In genomic region chr6:2531426-2532208, GRCh38 we compare ENCODE assay signal across 15 cellular contexts.
DNase-seq lines count a peak whose midpoint lies in the region; ATAC-seq and TF ChIP-seq lines count a peak whose summit lies in the region.
"Had no signal": no experiment of that assay in that cellular context is flagged by ENCODE, and none has a peak within 500 bp of the region (broad histone marks: within the 10 kb centered on the region; RNA-seq: fewer than 3 reads in every experiment).

No MANE protein-coding gene starts in this region.

- no peaks in the 10 kb centered on the region for H3K4me1 Mint-ChIP-seq in Calu3 (ENCODE audit: low read depth, unreplicated experiment)
- H3K4me1 Mint-ChIP-seq: memory B cell had no signal

- CTCF ChIA-PET in PC-9 (lab: Charles Lee) (no interaction called here), Calu3 (lab: Charles Lee) (interaction anchor here (0.8 kb wide), 1 partner anchor 14 kb away, joined by 3 read pairs; no protein-coding TSS in a partner anchor)

- H3K9me3 Mint-ChIP-seq in Calu3 (ENCODE audit: low read depth, unreplicated experiment) = peaks cover 7% of the 10 kb centered on the region

- no peak overlapping the region for H3K4me2 ChIP-seq in Loucy (ENCODE audit: low read depth, low read length, poor library complexity, severe bottlenecking)
- no peak overlapping the region for H3K4me2 ChIP-seq in PC-9

- H3K4me1 ChIP-seq in Loucy (ENCODE audit: insufficient read depth, low read length, poor library complexity, severe bottlenecking) (peaks cover 36% of the 10 kb centered on the region), PC-9 (replicated peaks; ENCODE audit: insufficient read depth) (no peaks in the 10 kb centered on the region)
- H3K4me1 ChIP-seq: HAP-1, testis had no signal

- H3K4me3 ChIP-seq in Loucy (ENCODE audit: low read length, poor library complexity, severe bottlenecking) = no peak overlapping the region
- H3K4me3 ChIP-seq in astrocyte of the cerebellum (ENCODE audit: low read depth, low read length) = no peak overlapping the region
- H3K4me3 ChIP-seq in PC-9 = no peak overlapping the region
- H3K4me3 ChIP-seq: cardiac muscle cell, HAP-1, testis had no signal

- ATAC-seq in GM18505 (IDR thresholded peaks at IDR 0.05; ENCODE audit: unreplicated experiment) = no peak

- H3K27ac ChIP-seq in PC-9 = no peak overlapping the region
- H3K27ac ChIP-seq: cardiac muscle cell, testis had no signal

- in situ Hi-C loops in astrocyte of the cerebellum (cut with HindIII; ENCODE audit: low sequenced_read_pairs) = no loop called here

- DNase-seq in AG20443 (ENCODE audit: low spot score) (peak; percentile 74), astrocyte of the cerebellum (ENCODE audit: low read depth) (peak; percentile 97), kidney tubule cell (ENCODE audit: low spot score) (peak; percentile 76), activated gamma-delta T cell treated with Interleukin-2 at 50 U/mL for 16 hours (no peak), PC-9 (no peak), Calu3 (no peak)
- DNase-seq: Karpas-422, NCI-H526 treated with DMSO at 0.1 percent for 48 hours, testis had no signal

- POLR2A ChIA-PET in PC-9 (lab: Charles Lee; ENCODE audit: unreplicated experiment) = no interaction called here

- no peak overlapping the region for H3K4me3 Mint-ChIP-seq in Calu3 (ENCODE audit: low read depth, unreplicated experiment)
- H3K4me3 Mint-ChIP-seq: memory B cell had no signal

- no peak for TF ChIP-seq POLR2A in GM18505 (IDR thresholded peaks at IDR 0.05; ENCODE audit: borderline replicate concordance, extremely low read depth, insufficient read depth, insufficient read length)

- no peak overlapping the region for H3K9ac ChIP-seq in Loucy (ENCODE audit: low read depth, low read length, poor library complexity, severe bottlenecking)

- TF ChIP-seq CTCF in Loucy (conservative IDR thresholded peaks at IDR 0.05; ENCODE audit: low read length) (no peak), astrocyte of the cerebellum (IDR thresholded peaks at IDR 0.05; ENCODE audit: low read depth, low read length, missing control alignments) (no peak), PC-9 (conservative IDR thresholded peaks at IDR 0.05) (no peak), Calu3 (IDR thresholded peaks at IDR 0.05; ENCODE audit: unreplicated experiment) (no peak)

- H3K79me2 ChIP-seq in Loucy (ENCODE audit: insufficient read depth, low read length) (no peaks in the 10 kb centered on the region), PC-9 (ENCODE audit: low read depth) (no peaks in the 10 kb centered on the region)

- H4K20me1 ChIP-seq in Loucy (ENCODE audit: insufficient read depth, low read length, poor library complexity, severe bottlenecking) (no peaks in the 10 kb centered on the region), PC-9 (ENCODE audit: insufficient read depth) (no peaks in the 10 kb centered on the region)

- H3K9me3 ChIP-seq in Loucy (ENCODE audit: insufficient read depth, low read depth, low read length) (peaks cover 6% of the 10 kb centered on the region; the same call in 1 of the 2 replicates), PC-9 (ENCODE audit: insufficient read depth, low read depth) (no peaks in the 10 kb centered on the region)
- H3K9me3 ChIP-seq: HAP-1, testis had no signal

- H3K27me3 ChIP-seq in Loucy (ENCODE audit: insufficient read depth, low read length, poor library complexity, severe bottlenecking) (no peaks in the 10 kb centered on the region), PC-9 (ENCODE audit: insufficient read depth, low read depth) (no peaks in the 10 kb centered on the region)
- H3K27me3 ChIP-seq: cardiac muscle cell, testis had no signal

- no peaks in the 10 kb centered on the region for H3K36me3 ChIP-seq in Loucy (ENCODE audit: insufficient read depth, low read length)
- no peaks in the 10 kb centered on the region for H3K36me3 ChIP-seq in PC-9 (ENCODE audit: low read depth)
- H3K36me3 ChIP-seq: cardiac muscle cell, HAP-1 had no signal

- H3F3A ChIP-seq in Loucy (ENCODE audit: low read depth) (no peaks in the 10 kb centered on the region), PC-9 (ENCODE audit: insufficient read depth, low read depth) (no peaks in the 10 kb centered on the region)

- H3K9me2 ChIP-seq in Loucy (replicated peaks; ENCODE audit: low read depth, low read length) = no peaks in the 10 kb centered on the region
- no peaks in the 10 kb centered on the region for H3K9me2 ChIP-seq in PC-9 (ENCODE audit: insufficient read depth)

- no peaks in the 10 kb centered on the region for H3K36me3 Mint-ChIP-seq in Calu3 (ENCODE audit: insufficient read depth, unreplicated experiment)
- H3K36me3 Mint-ChIP-seq: memory B cell had no signal

- H2AFZ ChIP-seq in Loucy (ENCODE audit: low read length) (0 out of 2 replicates have a peak overlapping the region, but pooled peaks have one; percentile 14), PC-9 (no peak overlapping the region)

- no peak overlapping the region for H3K27ac Mint-ChIP-seq in Calu3 (ENCODE audit: unreplicated experiment)
- H3K27ac Mint-ChIP-seq: memory B cell, progenitor cell of endocrine pancreas had no signal

- H3K27me3 Mint-ChIP-seq in Calu3 (ENCODE audit: unreplicated experiment) = no peaks in the 10 kb centered on the region
- H3K27me3 Mint-ChIP-seq: progenitor cell of endocrine pancreas had no signal

- intact Hi-C loops in PC-9 (cut with micrococcal nuclease; ENCODE audit: unreplicated experiment) = no loop called here
- intact Hi-C loops in Calu3 (cut with micrococcal nuclease; ENCODE audit: unreplicated experiment) = no loop called here

- no TSS peak for BruUV-seq in PC-9 (replicated peaks; lab: Mats Ljungman, UMichigan)
- BruUV-seq in Calu3 (replicated peaks; lab: Mats Ljungman, UMichigan) = no TSS peak

Comparison
In these comparisons a context has a peak if more than half of its experiments do, and no peak if none do; other contexts are left out.
1. DNase-seq: peak in AG20443 (single experiment), astrocyte of the cerebellum (single experiment) and kidney tubule cell (single experiment); none in activated gamma-delta T cell treated with Interleukin-2 at 50 U/mL for 16 hours (single experiment), PC-9 (0 of 2) and Calu3 (single experiment).